Comparison of ENCODE assay signal across 8 cellular contexts in genomic region chr5:109688647-109688998, GRCh38. TPM values are rescaled to one million over a fixed set of nuclear protein-coding genes. Genes with fewer than 3 reads are reported as not detected.
DNase-seq lines count a peak whose midpoint lies in the region; ATAC-seq and TF ChIP-seq lines count a peak whose summit lies in the region.

No MANE protein-coding gene starts in this region.

- peaks cover 3% of the 10 kb centered on the region for H3K27me3 Mint-ChIP-seq in memory B cell

- H3K4me1 ChIP-seq in DOHH2 (ENCODE audit: control insufficient read depth, low read length) (peaks cover 31% of the 10 kb centered on the region), OCI-LY3 (ENCODE audit: low read length) (peaks cover 18% of the 10 kb centered on the region), transverse colon (peaks cover 13 to 36% (median 19%) of the 10 kb centered on the region in 4 donors)

- H3K4me3 Mint-ChIP-seq in memory B cell: peak overlapping the region; percentile 88

- H3F3A ChIP-seq in DOHH2 (ENCODE audit: control insufficient read depth, insufficient read depth): peaks cover 3% of the 10 kb centered on the region; the same call in 1 of the 2 replicates

- 5 to 13% methylated on average over 4 to 6 of the region's 6 CpGs for WGBS in transverse colon (ENCODE audit: low coverage in 1 of 2), 2 donors

- H3K4me1 Mint-ChIP-seq in memory B cell: peaks cover 19% of the 10 kb centered on the region

- peaks cover 4% of the 10 kb centered on the region for H3K9me3 Mint-ChIP-seq in memory B cell

- in situ Hi-C loops in transverse colon (cut with MboI; ENCODE audit: low pct_ligation_motif_present in 1 of 4, low pct_unique_long_range_greater_than_20kb in 1 of 4, low sequenced_read_pairs in 3 of 4): loop anchor here in 2 of 4 donors (25.0 kb wide), 3 partner anchors 276 to 1001 kb away; partner anchors contain the start of genes FER (in 1 of the 2) and PJA2 (in 1 of the 2)

- H3K27ac ChIP-seq in DOHH2 (ENCODE audit: low read depth, low read length): peak overlapping the region; percentile 87
- H3K27ac ChIP-seq in OCI-LY3 (ENCODE audit: low read length): peak overlapping the region; percentile 48
- peak overlapping the region; percentile 96 to 100 (median 99) for H3K27ac ChIP-seq in transverse colon

- H3K36me3 ChIP-seq in DOHH2 (ENCODE audit: control insufficient read depth, low read length) (no peaks in the 10 kb centered on the region), OCI-LY3 (replicated peaks; ENCODE audit: low read depth, low read length) (no peaks in the 10 kb centered on the region), transverse colon (no peaks in the 10 kb centered on the region)

- peak overlapping the region; percentile 47 for H3K9ac ChIP-seq in OCI-LY3 (ENCODE audit: low read length)

- ATAC-seq in HG03135 (IDR thresholded peaks at IDR 0.05; ENCODE audit: unreplicated experiment): peak; percentile 2
- peak; percentile 0 for ATAC-seq in memory B cell (ENCODE audit: low read depth)
- ATAC-seq in GM21825 (IDR thresholded peaks at IDR 0.05; ENCODE audit: unreplicated experiment): no peak

- H3K4me2 ChIP-seq in DOHH2 (ENCODE audit: low read length) (peak overlapping the region; percentile 94), OCI-LY3 (ENCODE audit: low read length) (peak overlapping the region; percentile 60)

- H4K20me1 ChIP-seq in DOHH2 (ENCODE audit: control insufficient read depth, insufficient read depth, low read depth, low read length): no peaks in the 10 kb centered on the region
- peaks cover 4% of the 10 kb centered on the region; the same call in 1 of the 2 replicates for H4K20me1 ChIP-seq in OCI-LY3 (ENCODE audit: insufficient read depth, low read length)

- no peak for TF ChIP-seq EP300 in transverse colon (IDR thresholded peaks at IDR 0.05; ENCODE audit: low read depth)

- H3K79me2 ChIP-seq in DOHH2 (ENCODE audit: control insufficient read depth, low read length) (peaks cover 35% of the 10 kb centered on the region), OCI-LY3 (ENCODE audit: low read length) (peaks cover 39% of the 10 kb centered on the region)

- peak; percentile 91 for TF ChIP-seq CTCF in DOHH2 (IDR thresholded peaks at IDR 0.05; ENCODE audit: low read depth, low read length, poor library complexity, severe bottlenecking)
- TF ChIP-seq CTCF in OCI-LY3 (IDR thresholded peaks at IDR 0.05; ENCODE audit: low read depth, low read length): peak; percentile 51
- peak; percentile 30 to 73 (median 56) for TF ChIP-seq CTCF in transverse colon (IDR thresholded peaks at IDR 0.05)

- DNase-seq in central memory CD4-positive, alpha-beta T cell: peak; percentile 30
- DNase-seq in memory B cell (ENCODE audit: low spot score in 2 of 2): peak in 1 of 2 donors; percentile 31
- DNase-seq in transverse colon: peak; percentile 33
- DNase-seq in middle frontal gyrus (ENCODE audit: extremely low spot score, low spot score): no peak

- H3K36me3 Mint-ChIP-seq in memory B cell: no peaks in the 10 kb centered on the region

- TF ChIP-seq POLR2A in transverse colon (IDR thresholded peaks at IDR 0.05): no peak

- no peaks in the 10 kb centered on the region for H3K9me2 ChIP-seq in DOHH2 (replicated peaks; ENCODE audit: control insufficient read depth, low read length)

- no peaks in the 10 kb centered on the region for H3K27me3 ChIP-seq in DOHH2 (ENCODE audit: control insufficient read depth, low read length)
- H3K27me3 ChIP-seq in OCI-LY3 (ENCODE audit: low read depth, low read length): no peaks in the 10 kb centered on the region
- H3K27me3 ChIP-seq in transverse colon: no peaks in the 10 kb centered on the region

- H3K4me3 ChIP-seq in DOHH2 (ENCODE audit: low read length): peak overlapping the region; percentile 86
- peak overlapping the region; percentile 99 for H3K4me3 ChIP-seq in OCI-LY3 (ENCODE audit: low read length)
- H3K4me3 ChIP-seq in transverse colon: peak overlapping the region in 3 of 4 donors; percentile 88 to 97 (median 94)

- peak overlapping the region; percentile 92 for H3K27ac Mint-ChIP-seq in memory B cell

- intact Hi-C loops in transverse colon (cut with DNase I; ENCODE audit: low total_unique reads): no loop called here

- peak overlapping the region; percentile 91 for H2AFZ ChIP-seq in OCI-LY3 (ENCODE audit: low read depth, low read length)

- peaks cover 5% of the 10 kb centered on the region; the same call in 1 of the 2 replicates for H3K9me3 ChIP-seq in DOHH2 (ENCODE audit: control insufficient read depth, insufficient read depth, low read length)
- peaks cover 9% of the 10 kb centered on the region; the same call in 1 of the 2 replicates for H3K9me3 ChIP-seq in OCI-LY3 (ENCODE audit: insufficient read depth, low read length)
- no peaks in the 10 kb centered on the region for H3K9me3 ChIP-seq in transverse colon

RNA-seq across cellular contexts. Expression of gene MAN2A1, which starts 1.1 kb away (rescaled TPM):
- total RNA-seq in transverse colon: 10 to 100 TPM; 39.2 to 95.3 (median 70.4) TPM

Comparison
In these comparisons a context has a peak if more than half of its experiments do, and no peak if none do; other contexts are left out.
1. H3K27ac ChIP-seq: peak in every context shown above with its lines; median percentile 99 in transverse colon; 87 in DOHH2; 48 in OCI-LY3.